ENCODE assay signal across 16 cellular contexts in genomic region chr10:32333849-32334248, GRCh38. TPM values are rescaled to one million over a fixed set of nuclear protein-coding genes. Genes with fewer than 3 reads are reported as not detected.
A peak's percentile ranks its signal among the peaks of the same experiment; 100 is the strongest.
DNase-seq lines count a peak whose midpoint lies in the region; ATAC-seq and TF ChIP-seq lines count a peak whose summit lies in the region.
"Had no signal": no experiment of that assay in that cellular context is flagged by ENCODE, and none has a peak within 500 bp of the region (broad histone marks: within the 10 kb centered on the region; RNA-seq: fewer than 3 reads in every experiment).

No MANE protein-coding gene starts in this region.

- CTCF ChIA-PET in activated B cell treated with CpG ODN at 0.5 μM for 24 hours (lab: Charles Lee): interaction anchor here (1.0 to 1.6 kb wide), 3 partner anchors 12 to 77 kb away, joined by 3 to 4 read pairs (median 4); no protein-coding TSS in a partner anchor

- H3K4me3 ChIP-seq in cardiac muscle cell (no peak overlapping the region), right cardiac atrium (ENCODE audit: low read length) (no peak overlapping the region), transverse colon (no peak overlapping the region)
- H3K4me3 ChIP-seq: BLaER1, body of pancreas, MG63 had no signal

- no peaks in the 10 kb centered on the region for H3K9me3 ChIP-seq in cardiac muscle cell (ENCODE audit: low read depth)
- no peaks in the 10 kb centered on the region for H3K9me3 ChIP-seq in right cardiac atrium (ENCODE audit: control insufficient read depth, low read length)
- H3K9me3 ChIP-seq in transverse colon: no peaks in the 10 kb centered on the region
- H3K9me3 ChIP-seq: body of pancreas, MG63 had no signal

- H3K9me3 Mint-ChIP-seq in activated B cell treated with CpG ODN at 0.5 μM for 24 hours (no peaks in the 10 kb centered on the region), immature natural killer cell (no peaks in the 10 kb centered on the region)

- H3K27ac ChIP-seq in cardiac muscle cell: peak overlapping the region; percentile 82
- H3K27ac ChIP-seq in right cardiac atrium (ENCODE audit: low read length): no peak overlapping the region
- peak overlapping the region; percentile 9 to 54 (median 31) for H3K27ac ChIP-seq in transverse colon
- no peak overlapping the region for H3K27ac ChIP-seq in caudate nucleus (ENCODE audit: low read depth, low read length)
- H3K27ac ChIP-seq: BLaER1, RWPE1 had no signal

- ATAC-seq in right cardiac atrium: no peak
- no peak for ATAC-seq in activated B cell treated with CpG ODN at 0.5 μM for 24 hours (ENCODE audit: low read depth)
- ATAC-seq: body of pancreas had no signal

- DNase-seq in cardiac muscle cell (ENCODE audit: low read depth in 1 of 2, low spot score in 1 of 2) (no peak), right cardiac atrium (no peak), activated B cell treated with CpG ODN at 0.5 μM for 24 hours (no peak), immature natural killer cell (no peak), transverse colon (no peak), amniotic stem cell (lab: John Stamatoyannopoulos, UW) (no peak), GF-D8 (lab: John Stamatoyannopoulos, UW) (no peak), caudate nucleus (lab: John Stamatoyannopoulos, UW) (no peak)
- DNase-seq: body of pancreas; effector CD4-positive, alpha-beta T cell; MG63; midbrain; NCI-H748 treated with DMSO at 0.1 percent for 48 hours; T-helper 9 cell had no signal

- in situ Hi-C loops in transverse colon (cut with MboI; ENCODE audit: low pct_ligation_motif_present in 1 of 4, low pct_unique_long_range_greater_than_20kb in 1 of 4, low sequenced_read_pairs in 3 of 4): no loop called here

- H3K27me3 ChIP-seq in cardiac muscle cell (no peaks in the 10 kb centered on the region), right cardiac atrium (ENCODE audit: control insufficient read depth, insufficient read depth) (no peaks in the 10 kb centered on the region), transverse colon (no peaks in the 10 kb centered on the region)
- H3K27me3 ChIP-seq: BLaER1, body of pancreas, MG63 had no signal

- TF ChIP-seq CTCF in cardiac muscle cell (IDR thresholded peaks at IDR 0.05; ENCODE audit: low read depth, low read length): no peak
- no peak for TF ChIP-seq CTCF in activated B cell treated with CpG ODN at 0.5 μM for 24 hours (IDR thresholded peaks at IDR 0.05)
- TF ChIP-seq CTCF in transverse colon (IDR thresholded peaks at IDR 0.05): no peak

- H3K36me3 ChIP-seq in cardiac muscle cell (no peaks in the 10 kb centered on the region), transverse colon (no peaks in the 10 kb centered on the region)

- H3K4me1 Mint-ChIP-seq in activated B cell treated with CpG ODN at 0.5 μM for 24 hours (peaks cover 96% of the 10 kb centered on the region), immature natural killer cell (peaks cover 97 to 99% of the 10 kb centered on the region in 2 donors)

- H3K4me3 Mint-ChIP-seq in activated B cell treated with CpG ODN at 0.5 μM for 24 hours (no peak overlapping the region), immature natural killer cell (peak overlapping the region in 2 of 5 donors; percentile 4 to 14)

- no peak for TF ChIP-seq EP300 in transverse colon (IDR thresholded peaks at IDR 0.05; ENCODE audit: low read depth)

- intact Hi-C loops in right cardiac atrium (cut with DNase I) (no loop called here), activated B cell treated with CpG ODN at 0.5 μM for 24 hours (cut with micrococcal nuclease) (no loop called here), transverse colon (cut with DNase I; ENCODE audit: low total_unique reads) (no loop called here)

- H3K27me3 Mint-ChIP-seq in activated B cell treated with CpG ODN at 0.5 μM for 24 hours (no peaks in the 10 kb centered on the region), immature natural killer cell (ENCODE audit: low read depth in 3 of 3) (peaks cover 0 to 10% (median 4%) of the 10 kb centered on the region in 3 donors)

- H3K27ac Mint-ChIP-seq in activated B cell treated with CpG ODN at 0.5 μM for 24 hours (peak overlapping the region; percentile 27), immature natural killer cell (peak overlapping the region; percentile 93 to 99 (median 94))

- peaks cover 27% of the 10 kb centered on the region for H3K4me1 ChIP-seq in cardiac muscle cell (ENCODE audit: low read depth)
- peaks cover 35% of the 10 kb centered on the region for H3K4me1 ChIP-seq in right cardiac atrium (ENCODE audit: control insufficient read depth, insufficient read depth, low read length)
- peaks cover 62 to 97% (median 81%) of the 10 kb centered on the region in 4 donors for H3K4me1 ChIP-seq in transverse colon

- no peak for TF ChIP-seq POLR2A in transverse colon (IDR thresholded peaks at IDR 0.05)

- WGBS in right cardiac atrium: 92% methylated on average over 3 of the region's 3 CpGs
- WGBS in transverse colon (ENCODE audit: low coverage in 1 of 2), 2 donors: 65 to 94% methylated on average over 3 of the region's 3 CpGs

- H3K36me3 Mint-ChIP-seq in activated B cell treated with CpG ODN at 0.5 μM for 24 hours (ENCODE audit: low read depth) (peaks cover 44% of the 10 kb centered on the region), immature natural killer cell (peaks cover 0 to 3% (median 3%) of the 10 kb centered on the region in 3 donors)

- POLR2A ChIA-PET in activated B cell treated with CpG ODN at 0.5 μM for 24 hours (lab: Charles Lee): interaction anchor here (0.5 to 0.9 kb wide), 3 partner anchors 9 to 88 kb away, joined by 3 to 7 read pairs (median 4); no protein-coding TSS in a partner anchor

RNA-seq across cellular contexts. Expression of gene EPC1, which starts 13.1 kb away (rescaled TPM):
- 24.0 and 25.4 TPM in 2 replicates for total RNA-seq in cardiac muscle cell
- polyA plus RNA-seq in cardiac muscle cell: 12.9 and 14.4 TPM in 2 replicates
- total RNA-seq in right cardiac atrium: 10 to 100 TPM; 21.9 to 24.6 (median 23.8) TPM
- polyA plus RNA-seq in right cardiac atrium: 11.5 TPM
- total RNA-seq in activated B cell treated with CpG ODN at 0.5 μM for 24 hours: 72.7 and 82.8 TPM in 2 replicates
- polyA plus RNA-seq in immature natural killer cell: 10 to 100 TPM; 43.1 to 63.4 (median 50.5) TPM
- total RNA-seq in transverse colon: 100 to 1,000 TPM in 1 of 4 donors, 10 to 100 TPM in 3; 40.3 to 148 (median 62.2) TPM

Comparison
In these comparisons a context has a peak if more than half of its experiments do, and no peak if none do; other contexts are left out.
1. H3K27ac ChIP-seq: peak in cardiac muscle cell (single experiment) and transverse colon (4 of 4); none in right cardiac atrium (single experiment) and caudate nucleus (single experiment).